31 cellular contexts compared by ENCODE assay signal in genomic region chr5:99590806-99591205, GRCh38.
"Had no signal": no experiment of that assay in that cellular context is flagged by ENCODE, and none has a peak within 500 bp of the region (broad histone marks: within the 10 kb centered on the region; RNA-seq: fewer than 3 reads in every experiment).

No MANE protein-coding gene starts in this region.

- DNase-seq: activated CD4-positive, alpha-beta memory T cell treated with anti-CD3 and anti-CD28 coated beads, Interleukin-2, amount 10 ng/mL, durations not matched to agents 7 days and 5 days; activated CD4-positive, alpha-beta T cell treated with anti-CD3 and anti-CD28 coated beads for 1 hour; activated CD4-positive, alpha-beta T cell treated with anti-CD3 and anti-CD28 coated beads for 48 hours; activated CD4-positive, CD25-positive, alpha-beta regulatory T cell; activated CD8-positive, alpha-beta memory T cell treated with anti-CD3 and anti-CD28 coated beads for 24 hours; activated CD8-positive, alpha-beta memory T cell treated with anti-CD3 and anti-CD28 coated beads, Interleukin-2, amount 10 ng/mL, durations not matched to agents 7 days and 5 days; activated CD8-positive, alpha-beta memory T cell treated with anti-CD3 and anti-CD28 coated beads, Interleukin-2, amount 50 U/mL, for 48 hours; activated effector memory CD4-positive, alpha-beta T cell treated with Interleukin-2 at 50 U/mL for 16 hours; activated naive CD4-positive, alpha-beta T cell treated with anti-CD3 and anti-CD28 coated beads, Interleukin-2, amount 10 ng/mL, durations not matched to agents 7 days and 5 days; activated naive CD8-positive, alpha-beta T cell treated with anti-CD3 and anti-CD28 coated beads, Interleukin-2, amount 50 U/mL, for 24 hours; activated T-cell treated with anti-CD3 and anti-CD28 coated beads, Interleukin-2, amount 50 U/mL, for 48 hours; anterior cingulate cortex; central memory CD4-positive, alpha-beta T cell; Karpas-422; KBM-7; NCI-H187; NCI-H2029 treated with DMSO at 0.1 percent for 48 hours; NCI-H2107; NCI-H345; NCI-H524 treated with DMSO at 0.1 percent for 48 hours; NCI-H82; NK-92 treated with Interleukin-12 subunit alpha and Interleukin-12 subunit beta, amount 100 ng/mL, for 24 hours; PC-9; SIG-M5; SW 1271; T-helper 1 cell; T-helper 2 cell; T-helper 9 cell; WERI-Rb-1 had no signal

- H3K36me3 ChIP-seq: WERI-Rb-1 had no signal

- H3K4me3 ChIP-seq: PC-9 had no signal

- FAIRE-seq: colon, RCC 7860 had no signal
